Comparison of ENCODE assay signal across 14 cellular contexts in genomic region chr4:147340111-147340510, GRCh38.
A peak's percentile ranks its signal among the peaks of the same experiment; 100 is the strongest.
DNase-seq lines count a peak whose midpoint lies in the region; ATAC-seq and TF ChIP-seq lines count a peak whose summit lies in the region.
"Had no signal": no experiment of that assay in that cellular context is flagged by ENCODE, and none has a peak within 500 bp of the region (broad histone marks: within the 10 kb centered on the region; RNA-seq: fewer than 3 reads in every experiment).

No MANE protein-coding gene starts in this region.

- H3K27me3 Mint-ChIP-seq in glutamatergic neuron (ENCODE audit: unreplicated experiment) = no peaks in the 10 kb centered on the region
- no peaks in the 10 kb centered on the region for H3K27me3 Mint-ChIP-seq in activated T-helper 1 cell treated with anti-CD3 and anti-CD28 coated beads, Interleukin-12 subunit alpha, Interleukin-12 subunit beta, Interleukin-2, Interleukin-4 antibody, amounts not matched to agents 30 ng/mL and 10 ng/mL and 1 ng/mL, durations not matched to agents 14 hours and 24 hours and 36 hours (ENCODE audit: insufficient read depth)

- no peaks in the 10 kb centered on the region for H3K36me3 Mint-ChIP-seq in glutamatergic neuron (ENCODE audit: unreplicated experiment)
- H3K36me3 Mint-ChIP-seq in activated T-helper 1 cell treated with anti-CD3 and anti-CD28 coated beads, Interleukin-12 subunit alpha, Interleukin-12 subunit beta, Interleukin-2, Interleukin-4 antibody, amounts not matched to agents 30 ng/mL and 10 ng/mL and 1 ng/mL, durations not matched to agents 14 hours and 24 hours and 36 hours (ENCODE audit: low read depth) = no peaks in the 10 kb centered on the region

- intact Hi-C loops in sciatic nerve (cut with DNase I) = no loop called here
- intact Hi-C loops in activated T-helper 1 cell treated with anti-CD3 and anti-CD28 coated beads, Interleukin-12 subunit alpha, Interleukin-12 subunit beta, Interleukin-2, Interleukin-4 antibody, amounts not matched to agents 30 ng/mL and 10 ng/mL and 1 ng/mL, durations not matched to agents 14 hours and 24 hours and 36 hours (cut with micrococcal nuclease) = no loop called here

- no peak for TF ChIP-seq CTCF in glutamatergic neuron (IDR thresholded peaks at IDR 0.05; ENCODE audit: partially characterized antibody, unreplicated experiment)

- H3K9me3 Mint-ChIP-seq in glutamatergic neuron (ENCODE audit: unreplicated experiment) = peaks cover 2% of the 10 kb centered on the region
- H3K9me3 Mint-ChIP-seq in activated T-helper 1 cell treated with anti-CD3 and anti-CD28 coated beads, Interleukin-12 subunit alpha, Interleukin-12 subunit beta, Interleukin-2, Interleukin-4 antibody, amounts not matched to agents 30 ng/mL and 10 ng/mL and 1 ng/mL, durations not matched to agents 14 hours and 24 hours and 36 hours = no peaks in the 10 kb centered on the region

- ATAC-seq in GM21786 (IDR thresholded peaks at IDR 0.05; ENCODE audit: unreplicated experiment) (peak; percentile 23), sciatic nerve (peak; percentile 65), GM21723 (IDR thresholded peaks at IDR 0.05; ENCODE audit: unreplicated experiment) (no peak), GM21825 (IDR thresholded peaks at IDR 0.05; ENCODE audit: unreplicated experiment) (no peak)

- DNase-seq in RKO (ENCODE audit: low spot score) = peak; percentile 70
- peak; percentile 70 for DNase-seq in fibroblast of gingiva (ENCODE audit: low read depth)
- DNase-seq in sciatic nerve (ENCODE audit: low spot score) = no peak
- no peak for DNase-seq in glutamatergic neuron
- no peak for DNase-seq in activated T-helper 1 cell treated with anti-CD3 and anti-CD28 coated beads, Interleukin-12 subunit alpha, Interleukin-12 subunit beta, Interleukin-2, Interleukin-4 antibody, amounts not matched to agents 30 ng/mL and 10 ng/mL and 1 ng/mL, durations not matched to agents 14 hours and 24 hours and 36 hours (ENCODE audit: low spot score)
- DNase-seq: activated CD8-positive, alpha-beta memory T cell treated with anti-CD3 and anti-CD28 coated beads, Interleukin-2, amount 50 U/mL, for 4 hours; amygdala; DMS 273 treated with DMSO at 0.1 percent for 48 hours; KG1; Peyer's patch; stimulated activated CD4-positive, alpha-beta T cell treated with anti-CD3 and anti-CD28 coated beads, Interleukin-2, amount 100 ng/mL, for 24 hours had no signal

- H3K27ac Mint-ChIP-seq in glutamatergic neuron (ENCODE audit: unreplicated experiment) = no peak overlapping the region
- H3K27ac Mint-ChIP-seq in activated T-helper 1 cell treated with anti-CD3 and anti-CD28 coated beads, Interleukin-12 subunit alpha, Interleukin-12 subunit beta, Interleukin-2, Interleukin-4 antibody, amounts not matched to agents 30 ng/mL and 10 ng/mL and 1 ng/mL, durations not matched to agents 14 hours and 24 hours and 36 hours = no peak overlapping the region

- no peak overlapping the region for H3K4me3 Mint-ChIP-seq in glutamatergic neuron (ENCODE audit: unreplicated experiment)
- H3K4me3 Mint-ChIP-seq in activated T-helper 1 cell treated with anti-CD3 and anti-CD28 coated beads, Interleukin-12 subunit alpha, Interleukin-12 subunit beta, Interleukin-2, Interleukin-4 antibody, amounts not matched to agents 30 ng/mL and 10 ng/mL and 1 ng/mL, durations not matched to agents 14 hours and 24 hours and 36 hours = no peak overlapping the region

- no peaks in the 10 kb centered on the region for H3K4me1 Mint-ChIP-seq in glutamatergic neuron (ENCODE audit: low read depth, unreplicated experiment)
- no peaks in the 10 kb centered on the region for H3K4me1 Mint-ChIP-seq in activated T-helper 1 cell treated with anti-CD3 and anti-CD28 coated beads, Interleukin-12 subunit alpha, Interleukin-12 subunit beta, Interleukin-2, Interleukin-4 antibody, amounts not matched to agents 30 ng/mL and 10 ng/mL and 1 ng/mL, durations not matched to agents 14 hours and 24 hours and 36 hours (ENCODE audit: low read depth)

Comparison
In these comparisons a context has a peak if more than half of its experiments do, and no peak if none do; other contexts are left out.
1. ATAC-seq: peak in GM21786 (single experiment) and sciatic nerve (single experiment); none in GM21723 (single experiment) and GM21825 (single experiment).
2. DNase-seq: peak in RKO (single experiment) and fibroblast of gingiva (single experiment); none in sciatic nerve (single experiment), glutamatergic neuron (single experiment) and activated T-helper 1 cell treated with anti-CD3 and anti-CD28 coated beads, Interleukin-12 subunit alpha, Interleukin-12 subunit beta, Interleukin-2, Interleukin-4 antibody, amounts not matched to agents 30 ng/mL and 10 ng/mL and 1 ng/mL, durations not matched to agents 14 hours and 24 hours and 36 hours (single experiment).